Comparison of ENCODE assay signal across 11 cellular contexts in genomic region chr4:56215901-56216300, GRCh38.
DNase-seq lines count a peak whose midpoint lies in the region; ATAC-seq, FAIRE-seq and TF ChIP-seq lines count a peak whose summit lies in the region.
"Had no signal": no experiment of that assay in that cellular context is flagged by ENCODE, and none has a peak within 500 bp of the region (broad histone marks: within the 10 kb centered on the region; RNA-seq: fewer than 3 reads in every experiment).

No MANE protein-coding gene starts in this region.

- H3K4me1 Mint-ChIP-seq in endothelial cell (ENCODE audit: unreplicated experiment) = peaks cover 16% of the 10 kb centered on the region

- WGBS in pancreas, 2 donors = 39 to 71% methylated on average over 3 of the region's 3 CpGs

- FAIRE-seq in H54 (lab: Jason Lieb, UNC) (peak; percentile 94), pancreas (lab: Jason Lieb, UNC) (no peak)

- H3K4me3 Mint-ChIP-seq in endothelial cell (ENCODE audit: unreplicated experiment) = no peak overlapping the region

- no peak overlapping the region for H3K27ac ChIP-seq in pancreas

- no peaks in the 10 kb centered on the region for H3K4me1 ChIP-seq in pancreas

- ATAC-seq in pancreas (peak; percentile 46 to 81 (median 62)), GM19467 (IDR thresholded peaks at IDR 0.05; ENCODE audit: unreplicated experiment) (no peak)

- H3K4me3 ChIP-seq in pancreas = no peak overlapping the region
- H3K4me3 ChIP-seq: esophagus squamous epithelium had no signal

- peak overlapping the region; percentile 81 for H3K27ac Mint-ChIP-seq in endothelial cell (ENCODE audit: unreplicated experiment)

- peak; percentile 64 for DNase-seq in H54 (ENCODE audit: insufficient read length, low spot score)
- DNase-seq in NCI-H748 (lab: John Stamatoyannopoulos, UW; ENCODE audit: unreplicated experiment) = peak; percentile 86
- peak; percentile 7 for DNase-seq in endothelial cell (ENCODE audit: low spot score)
- no peak for DNase-seq in pancreas
- DNase-seq in activated CD8-positive, alpha-beta memory T cell treated with anti-CD3 and anti-CD28 coated beads for 24 hours = no peak
- no peak for DNase-seq in GM10266 (ENCODE audit: extremely low spot score)
- DNase-seq in NCI-H2029 (lab: John Stamatoyannopoulos, UW) = no peak
- DNase-seq: esophagus squamous epithelium, NCI-H526 treated with DMSO at 0.1 percent for 48 hours, T1000 had no signal

- TF ChIP-seq CTCF in endothelial cell (IDR thresholded peaks at IDR 0.05; ENCODE audit: unreplicated experiment) = no peak
- no peak for TF ChIP-seq CTCF in pancreas (IDR thresholded peaks at IDR 0.05)
- TF ChIP-seq CTCF in GM10266 (IDR thresholded peaks at IDR 0.05; ENCODE audit: control insufficient read depth, insufficient read depth, low read depth, missing control alignments) = no peak

- H3K36me3 ChIP-seq in pancreas = no peaks in the 10 kb centered on the region
- H3K36me3 ChIP-seq: esophagus squamous epithelium had no signal

- peaks cover 2% of the 10 kb centered on the region for H3K27me3 Mint-ChIP-seq in endothelial cell (ENCODE audit: unreplicated experiment)

- peaks cover 10% of the 10 kb centered on the region for H3K9me3 Mint-ChIP-seq in endothelial cell (ENCODE audit: unreplicated experiment)

- peaks cover 11% of the 10 kb centered on the region for H3K36me3 Mint-ChIP-seq in endothelial cell (ENCODE audit: low read depth, unreplicated experiment)

- intact Hi-C loops in pancreas (cut with DNase I) = no loop called here

- H3K27me3 ChIP-seq in pancreas = no peaks in the 10 kb centered on the region
- H3K27me3 ChIP-seq: esophagus squamous epithelium had no signal

- no peak for TF ChIP-seq POLR2A in H54 (IDR thresholded peaks at IDR 0.05; ENCODE audit: low read depth, low read length)

- H3K9me3 ChIP-seq in pancreas = no peaks in the 10 kb centered on the region

Comparison
In these comparisons a context has a peak if more than half of its experiments do, and no peak if none do; other contexts are left out.
1. DNase-seq: peak in H54 (single experiment), NCI-H748 (single experiment) and endothelial cell (single experiment); none in pancreas (0 of 6), activated CD8-positive, alpha-beta memory T cell treated with anti-CD3 and anti-CD28 coated beads for 24 hours (single experiment), GM10266 (single experiment) and NCI-H2029 (single experiment).